12 cellular contexts compared by ENCODE assay signal in genomic region chr2:61181382-61182058, GRCh38. TPM values are rescaled to one million over a fixed set of nuclear protein-coding genes. Genes with fewer than 3 reads are reported as not detected.
A peak's percentile ranks its signal among the peaks of the same experiment; 100 is the strongest.
DNase-seq lines count a peak whose midpoint lies in the region; ATAC-seq and TF ChIP-seq lines count a peak whose summit lies in the region.
"Had no signal": no experiment of that assay in that cellular context is flagged by ENCODE, and none has a peak within 500 bp of the region (broad histone marks: within the 10 kb centered on the region; RNA-seq: fewer than 3 reads in every experiment).

No MANE protein-coding gene starts in this region.

- CTCF ChIA-PET in CD4-positive, alpha-beta memory T cell (lab: Charles Lee; ENCODE audit: partially characterized antibody): no interaction called here

- H3K4me3 Mint-ChIP-seq in CD4-positive, alpha-beta memory T cell: peak overlapping the region in 6 of 8 donors; percentile 17 to 68 (median 38)
- H3K4me3 Mint-ChIP-seq in nephron progenitor cell: peak overlapping the region; percentile 56

- TF ChIP-seq CTCF in Loucy (conservative IDR thresholded peaks at IDR 0.05; ENCODE audit: low read length) (0 out of 2 replicates have a peak, but pooled peaks have one; percentile 10), nephron progenitor cell (IDR thresholded peaks at IDR 0.05) (no peak)

- H3K27me3 ChIP-seq in CD4-positive, alpha-beta memory T cell (ENCODE audit: insufficient read depth, low read length): no peaks in the 10 kb centered on the region
- no peaks in the 10 kb centered on the region for H3K27me3 ChIP-seq in Loucy (ENCODE audit: insufficient read depth, low read length, poor library complexity, severe bottlenecking)

- H3K27ac ChIP-seq in CD4-positive, alpha-beta memory T cell (ENCODE audit: low read depth, low read length): no peak overlapping the region
- H3K27ac ChIP-seq in cingulate gyrus (ENCODE audit: low read depth, low read length): peak overlapping the region; percentile 62

- DNase-seq in CD4-positive, alpha-beta memory T cell: no peak
- DNase-seq in nephron progenitor cell (no peak), GM03348 (ENCODE audit: low spot score) (no peak), cerebellum (ENCODE audit: low spot score) (no peak), DMS 273 treated with DMSO at 0.1 percent for 48 hours (lab: John Stamatoyannopoulos, UW) (no peak)
- DNase-seq: activated CD4-positive, alpha-beta T cell treated with anti-CD3 and anti-CD28 coated beads for 4 hours; GOT3; KBM-7; NCI-H226 had no signal

- peaks cover 54% of the 10 kb centered on the region for H3K36me3 ChIP-seq in CD4-positive, alpha-beta memory T cell (ENCODE audit: insufficient read depth, low read length)
- H3K36me3 ChIP-seq in Loucy (ENCODE audit: insufficient read depth, low read length): peaks cover 32% of the 10 kb centered on the region; the same call in 1 of the 2 replicates

- H3K27me3 Mint-ChIP-seq in CD4-positive, alpha-beta memory T cell: no peaks in the 10 kb centered on the region
- H3K27me3 Mint-ChIP-seq in nephron progenitor cell (ENCODE audit: low read depth, poor library complexity): peaks cover 2% of the 10 kb centered on the region

- no peak for ATAC-seq in HG03378 (IDR thresholded peaks at IDR 0.05; ENCODE audit: unreplicated experiment)

- H3K9ac ChIP-seq in Loucy (ENCODE audit: low read depth, low read length, poor library complexity, severe bottlenecking): peak overlapping the region; percentile 96

- no peak overlapping the region for H3K4me3 ChIP-seq in CD4-positive, alpha-beta memory T cell (ENCODE audit: low read length in 2 of 2)
- peak overlapping the region; percentile 77 for H3K4me3 ChIP-seq in Loucy (ENCODE audit: low read length, poor library complexity, severe bottlenecking)

- peak overlapping the region; percentile 81 for H3K4me2 ChIP-seq in Loucy (ENCODE audit: low read depth, low read length, poor library complexity, severe bottlenecking)

- H3K36me3 Mint-ChIP-seq in CD4-positive, alpha-beta memory T cell: peaks cover 58 to 80% of the 10 kb centered on the region in 2 donors
- H3K36me3 Mint-ChIP-seq in nephron progenitor cell (ENCODE audit: low read depth): peaks cover 69% of the 10 kb centered on the region

- peak overlapping the region; percentile 60 to 89 (median 85) for H3K27ac Mint-ChIP-seq in CD4-positive, alpha-beta memory T cell
- peak overlapping the region; percentile 95 for H3K27ac Mint-ChIP-seq in nephron progenitor cell

- POLR2A ChIA-PET in CD4-positive, alpha-beta memory T cell (lab: Charles Lee; ENCODE audit: partially characterized antibody): no interaction called here

- peaks cover 48 to 79% (median 58%) of the 10 kb centered on the region in 4 donors for H3K4me1 Mint-ChIP-seq in CD4-positive, alpha-beta memory T cell
- peaks cover 54% of the 10 kb centered on the region for H3K4me1 Mint-ChIP-seq in nephron progenitor cell

- H3F3A ChIP-seq in Loucy (ENCODE audit: low read depth): no peaks in the 10 kb centered on the region

- no peaks in the 10 kb centered on the region for H3K9me2 ChIP-seq in Loucy (replicated peaks; ENCODE audit: low read depth, low read length)

- no peaks in the 10 kb centered on the region for H3K9me3 Mint-ChIP-seq in CD4-positive, alpha-beta memory T cell
- no peaks in the 10 kb centered on the region for H3K9me3 Mint-ChIP-seq in nephron progenitor cell

- intact Hi-C loops in CD4-positive, alpha-beta memory T cell (cut with micrococcal nuclease): no loop called here

- H3K4me1 ChIP-seq in CD4-positive, alpha-beta memory T cell (ENCODE audit: insufficient read depth, low read length): peaks cover 57% of the 10 kb centered on the region
- H3K4me1 ChIP-seq in Loucy (ENCODE audit: insufficient read depth, low read length, poor library complexity, severe bottlenecking): peaks cover 67% of the 10 kb centered on the region

- H2AFZ ChIP-seq in Loucy (ENCODE audit: low read length): no peak overlapping the region

- H4K20me1 ChIP-seq in Loucy (ENCODE audit: insufficient read depth, low read length, poor library complexity, severe bottlenecking): peaks cover 63% of the 10 kb centered on the region

- peaks cover 76% of the 10 kb centered on the region for H3K79me2 ChIP-seq in Loucy (ENCODE audit: insufficient read depth, low read length)

- no peaks in the 10 kb centered on the region for H3K9me3 ChIP-seq in CD4-positive, alpha-beta memory T cell (ENCODE audit: control insufficient read depth in 1 of 2, low read length in 2 of 2)
- H3K9me3 ChIP-seq in Loucy (ENCODE audit: insufficient read depth, low read depth, low read length): no peaks in the 10 kb centered on the region

RNA-seq across cellular contexts. Expression of gene C2orf74, which starts 19.5 kb away (rescaled TPM):
- total RNA-seq in CD4-positive, alpha-beta memory T cell: 10 to 100 TPM; 18.3 to 19.3 TPM
- 10 to 100 TPM; 36.7 to 38.1 TPM for polyA plus RNA-seq in CD4-positive, alpha-beta memory T cell
- total RNA-seq in cerebellum: 6.6 TPM
